ENCODE assay signal across 2 cellular contexts in the genomic region with DNA sequence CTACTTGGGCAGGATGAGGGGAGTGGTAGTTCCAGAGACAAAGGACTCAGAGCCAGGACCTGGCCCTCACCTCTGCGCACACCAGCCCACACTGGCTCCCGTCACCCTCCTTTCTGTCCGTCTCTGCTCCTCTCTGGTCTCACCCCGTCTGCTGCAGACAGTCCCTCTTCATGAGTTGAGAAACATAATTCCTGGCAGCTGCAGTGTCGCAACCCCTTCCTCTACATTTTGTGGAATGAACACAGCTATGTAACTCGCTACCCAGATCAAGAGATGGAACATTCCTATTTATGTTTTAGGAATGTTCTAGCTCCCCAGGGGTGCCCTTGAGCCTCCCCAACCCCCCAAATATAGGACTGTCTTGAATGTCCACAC.
TF ChIP-seq lines count a peak whose summit lies in the region.

No MANE protein-coding gene starts in this region.

TF ChIP-seq in IMR-90, 13 proteins besides CTCF, POLR2A, EP300 and RAD21:
- TF ChIP-seq RFX5 (IDR thresholded peaks at IDR 0.05; ENCODE audit: low read depth, low read length) = no peak
- TF ChIP-seq CEBPB (IDR thresholded peaks at IDR 0.05; ENCODE audit: low read depth, low read length) = peak; percentile 77

TF ChIP-seq in K562, 482 proteins besides CTCF, POLR2A, EP300 and RAD21:
- TF ChIP-seq, protein P1, sequence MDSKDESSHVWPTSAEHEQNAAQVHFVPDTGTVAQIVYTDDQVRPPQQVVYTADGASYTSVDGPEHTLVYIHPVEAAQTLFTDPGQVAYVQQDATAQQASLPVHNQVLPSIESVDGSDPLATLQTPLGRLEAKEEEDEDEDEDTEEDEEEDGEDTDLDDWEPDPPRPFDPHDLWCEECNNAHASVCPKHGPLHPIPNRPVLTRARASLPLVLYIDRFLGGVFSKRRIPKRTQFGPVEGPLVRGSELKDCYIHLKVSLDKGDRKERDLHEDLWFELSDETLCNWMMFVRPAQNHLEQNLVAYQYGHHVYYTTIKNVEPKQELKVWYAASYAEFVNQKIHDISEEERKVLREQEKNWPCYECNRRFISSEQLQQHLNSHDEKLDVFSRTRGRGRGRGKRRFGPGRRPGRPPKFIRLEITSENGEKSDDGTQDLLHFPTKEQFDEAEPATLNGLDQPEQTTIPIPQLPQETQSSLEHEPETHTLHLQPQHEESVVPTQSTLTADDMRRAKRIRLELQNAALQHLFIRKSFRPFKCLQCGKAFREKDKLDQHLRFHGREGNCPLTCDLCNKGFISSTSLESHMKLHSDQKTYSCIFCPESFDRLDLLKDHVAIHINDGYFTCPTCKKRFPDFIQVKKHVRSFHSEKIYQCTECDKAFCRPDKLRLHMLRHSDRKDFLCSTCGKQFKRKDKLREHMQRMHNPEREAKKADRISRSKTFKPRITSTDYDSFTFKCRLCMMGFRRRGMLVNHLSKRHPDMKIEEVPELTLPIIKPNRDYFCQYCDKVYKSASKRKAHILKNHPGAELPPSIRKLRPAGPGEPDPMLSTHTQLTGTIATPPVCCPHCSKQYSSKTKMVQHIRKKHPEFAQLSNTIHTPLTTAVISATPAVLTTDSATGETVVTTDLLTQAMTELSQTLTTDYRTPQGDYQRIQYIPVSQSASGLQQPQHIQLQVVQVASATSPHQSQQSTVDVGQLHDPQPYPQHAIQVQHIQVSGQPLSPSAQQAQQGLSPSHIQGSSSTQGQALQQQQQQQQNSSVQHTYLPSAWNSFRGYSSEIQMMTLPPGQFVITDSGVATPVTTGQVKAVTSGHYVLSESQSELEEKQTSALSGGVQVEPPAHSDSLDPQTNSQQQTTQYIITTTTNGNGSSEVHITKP (IDR thresholded peaks at IDR 0.05; ENCODE audit: partially characterized antibody) = peak; percentile 18
- no peak for TF ChIP-seq TCFL5 (CRISPR knock-in tag; conservative IDR thresholded peaks at IDR 0.05)
